In genomic region chr19:40410030-40410389, GRCh38 we compare ENCODE assay signal across 25 cellular contexts. TPM values are rescaled to one million over a fixed set of nuclear protein-coding genes. Genes with fewer than 3 reads are reported as not detected.
DNase-seq lines count a peak whose midpoint lies in the region; ATAC-seq, FAIRE-seq and TF ChIP-seq lines count a peak whose summit lies in the region.
"Had no signal": no experiment of that assay in that cellular context is flagged by ENCODE, and none has a peak within 500 bp of the region (broad histone marks: within the 10 kb centered on the region; RNA-seq: fewer than 3 reads in every experiment).

No MANE protein-coding gene starts in this region.

- H3K4me1 ChIP-seq in OCI-LY7 (ENCODE audit: insufficient read depth, low read length, poor library complexity, severe bottlenecking) = peaks cover 49% of the 10 kb centered on the region
- peaks cover 15% of the 10 kb centered on the region for H3K4me1 ChIP-seq in neural progenitor cell

- H3K4me1 Mint-ChIP-seq in neural progenitor cell = peaks cover 24% of the 10 kb centered on the region

- H3K36me3 ChIP-seq in OCI-LY7 (ENCODE audit: insufficient read depth, low read length) = no peaks in the 10 kb centered on the region
- no peaks in the 10 kb centered on the region for H3K36me3 ChIP-seq in neural progenitor cell
- H3K36me3 ChIP-seq: vagina had no signal

- H3F3A ChIP-seq in neural progenitor cell (ENCODE audit: low read depth) = peaks cover 10% of the 10 kb centered on the region

- H3K79me2 ChIP-seq in OCI-LY7 (ENCODE audit: insufficient read depth, low read depth, low read length) (no peaks in the 10 kb centered on the region), neural progenitor cell (ENCODE audit: low read depth) (no peaks in the 10 kb centered on the region)
- H3K79me2 ChIP-seq: parathyroid adenoma had no signal

- H3K9ac ChIP-seq in neural progenitor cell = no peak overlapping the region
- H3K9ac ChIP-seq: parathyroid adenoma had no signal

- H3K9me3 ChIP-seq in OCI-LY7 (ENCODE audit: low read length) = no peaks in the 10 kb centered on the region
- H3K9me3 ChIP-seq in neural progenitor cell (ENCODE audit: low read depth) = no peaks in the 10 kb centered on the region
- H3K9me3 ChIP-seq: vagina had no signal

- no peaks in the 10 kb centered on the region for H3K36me3 Mint-ChIP-seq in neural progenitor cell
- H3K36me3 Mint-ChIP-seq: naive thymus-derived CD4-positive, alpha-beta T cell had no signal

- H3K27me3 Mint-ChIP-seq in neural progenitor cell (ENCODE audit: insufficient read depth, low read depth) = peaks cover 3% of the 10 kb centered on the region

- intact Hi-C loops in OCI-LY7 (cut with micrococcal nuclease; ENCODE audit: unreplicated experiment) = no loop called here

- H3K9me2 ChIP-seq in OCI-LY7 (ENCODE audit: insufficient read depth, low read length) = no peaks in the 10 kb centered on the region

- H3K27ac Mint-ChIP-seq in neural progenitor cell = no peak overlapping the region

- H2AFZ ChIP-seq in OCI-LY7 (ENCODE audit: low read length) (peak overlapping the region; percentile 76; the same call in 1 of the 2 replicates), neural progenitor cell (replicated peaks) (no peak overlapping the region)
- H2AFZ ChIP-seq: parathyroid adenoma had no signal

- peak overlapping the region; percentile 33 for H3K4me3 Mint-ChIP-seq in neural progenitor cell
- H3K4me3 Mint-ChIP-seq: naive thymus-derived CD4-positive, alpha-beta T cell had no signal

- H3K27me3 ChIP-seq in neural progenitor cell = no peaks in the 10 kb centered on the region
- H3K27me3 ChIP-seq: vagina had no signal

- POLR2A ChIA-PET in OCI-LY7 (lab: Charles Lee) = interaction anchor here (0.6 to 1.6 kb wide), 4 partner anchors 11 to 63 kb away, joined by 3 to 5 read pairs (median 3); partner anchors contain the start of gene SERTAD1

- DNase-seq in GM10266 (ENCODE audit: extremely low spot score) = peak; percentile 37
- DNase-seq in OCI-LY7 (ENCODE audit: low spot score) = no peak
- DNase-seq in neural progenitor cell (ENCODE audit: low spot score) = peak; percentile 73
- DNase-seq in GM19239 (ENCODE audit: insufficient read length, low spot score) = no peak
- DNase-seq: activated CD4-positive, alpha-beta T cell treated with anti-CD3 and anti-CD28 coated beads, Interleukin-2, amount 50 U/mL, for 48 hours; activated naive CD4-positive, alpha-beta T cell; activated T-cell treated with anti-CD3 and anti-CD28 coated beads for 4 hours; amygdala; dorsolateral prefrontal cortex; KBM-7; naive thymus-derived CD4-positive, alpha-beta T cell; NCI-H1930; NCI-H446; SHP77; stimulated activated CD4-positive, alpha-beta T cell treated with anti-CD3 and anti-CD28 coated beads, Interleukin-4, amount 100 ng/mL, for 1 hour; substantia nigra; T-helper 1 cell had no signal

- TF ChIP-seq CTCF in GM10266 (IDR thresholded peaks at IDR 0.05; ENCODE audit: control insufficient read depth, insufficient read depth, low read depth, missing control alignments) (no peak), OCI-LY7 (conservative IDR thresholded peaks at IDR 0.05; ENCODE audit: low read length) (no peak), neural progenitor cell (IDR thresholded peaks at IDR 0.05) (no peak)

- CTCF ChIA-PET in OCI-LY7 (lab: Charles Lee; ENCODE audit: unreplicated experiment) = interaction anchor here (3.3 kb wide), 1 partner anchor 11 kb away, joined by 10 read pairs; no protein-coding TSS in a partner anchor

- ATAC-seq in HG03280 (IDR thresholded peaks at IDR 0.05; ENCODE audit: unreplicated experiment) (no peak), HG02884 (IDR thresholded peaks at IDR 0.05; ENCODE audit: unreplicated experiment) (no peak)
- ATAC-seq: HCT116; naive thymus-derived CD4-positive, alpha-beta T cell had no signal

- H3K27ac ChIP-seq in OCI-LY7 (ENCODE audit: low read depth, low read length, poor library complexity, severe bottlenecking) (peak overlapping the region; percentile 82), neural progenitor cell (no peak overlapping the region)
- H3K27ac ChIP-seq: dorsolateral prefrontal cortex, HL-60, parathyroid adenoma, vagina had no signal

- H4K20me1 ChIP-seq in OCI-LY7 (ENCODE audit: insufficient read depth, low read length) = no peaks in the 10 kb centered on the region
- no peaks in the 10 kb centered on the region for H4K20me1 ChIP-seq in neural progenitor cell (ENCODE audit: low read depth)

- H3K4me2 ChIP-seq in OCI-LY7 (ENCODE audit: low read length) = peak overlapping the region; percentile 55
- H3K4me2 ChIP-seq in neural progenitor cell = no peak overlapping the region

- BruUV-seq in OCI-LY7 (replicated peaks; lab: Mats Ljungman, UMichigan) = no TSS peak

- H3K9me3 Mint-ChIP-seq in neural progenitor cell = no peaks in the 10 kb centered on the region

- no peak for FAIRE-seq in GM19239 (lab: Jason Lieb, UNC)

- H3K4me3 ChIP-seq in OCI-LY7 (ENCODE audit: low read depth, low read length, poor library complexity, severe bottlenecking) (peak overlapping the region; percentile 13), neural progenitor cell (no peak overlapping the region)
- H3K4me3 ChIP-seq: dorsolateral prefrontal cortex, vagina had no signal

RNA-seq across cellular contexts. Expression of gene PRX, which starts 3.2 kb away (rescaled TPM):
- total RNA-seq in OCI-LY7 (2014; rRNA removed; shearing (Covaris generic)) = 1.8 and 2.2 TPM in 2 replicates
- total RNA-seq in OCI-LY7 (2022) = 4.0 and 4.9 TPM in 2 replicates
- 1.4 and 4.7 TPM in 2 replicates for total RNA-seq in neural progenitor cell (ENCODE audit: low replicate concordance)

RNA-seq across cellular contexts. Expression of gene SERTAD1, which starts 15.8 kb away (rescaled TPM):
- total RNA-seq in OCI-LY7 (2014; rRNA removed; shearing (Covaris generic)) = 5.0 and 5.7 TPM in 2 replicates
- total RNA-seq in OCI-LY7 (2022) = 5.5 and 6.1 TPM in 2 replicates
- total RNA-seq in neural progenitor cell (ENCODE audit: low replicate concordance) = 2.4 and 5.5 TPM in 2 replicates

RNA-seq across cellular contexts. Expression of gene HIPK4, which starts 20.0 kb away (rescaled TPM):
- total RNA-seq in OCI-LY7 (2014; rRNA removed; shearing (Covaris generic)) = not detected in 2 replicates
- total RNA-seq in OCI-LY7 (2022) = not detected in 2 replicates
- total RNA-seq in neural progenitor cell (ENCODE audit: low replicate concordance) = 0.34 TPM in 1 of 2 replicates, not detected in the other
- total RNA-seq: lung microvascular endothelial cell, skeletal muscle tissue had no signal

RNA-seq across cellular contexts. Expression of gene SERTAD3, which starts 34.1 kb away (rescaled TPM):
- total RNA-seq in OCI-LY7 (2014; rRNA removed; shearing (Covaris generic)) = 12.2 and 15.7 TPM in 2 replicates
- 18.6 and 21.3 TPM in 2 replicates for total RNA-seq in OCI-LY7 (2022)
- 15.3 and 27.4 TPM in 2 replicates for total RNA-seq in neural progenitor cell (ENCODE audit: low replicate concordance)

RNA-seq across cellular contexts. Expression of gene BLVRB, which starts 55.5 kb away (rescaled TPM):
- 46.0 and 48.5 TPM in 2 replicates for total RNA-seq in OCI-LY7 (2014; rRNA removed; shearing (Covaris generic))
- total RNA-seq in OCI-LY7 (2022) (40.3 and 45.0 TPM in 2 replicates), neural progenitor cell (ENCODE audit: low replicate concordance) (11.3 and 24.4 TPM in 2 replicates)

Comparison
In these comparisons a context has a peak if more than half of its experiments do, and no peak if none do; other contexts are left out.
1. DNase-seq: peak in GM10266 (single experiment) and neural progenitor cell (single experiment); none in OCI-LY7 (single experiment) and GM19239 (single experiment).